Comparison of ENCODE assay signal across 8 cellular contexts in genomic region chr3:13419356-13420050, GRCh38. TPM values are rescaled to one million over a fixed set of nuclear protein-coding genes. Genes with fewer than 3 reads are reported as not detected.
DNase-seq lines count a peak whose midpoint lies in the region; ATAC-seq and TF ChIP-seq lines count a peak whose summit lies in the region.

No MANE protein-coding gene starts in this region.

- H3K27ac ChIP-seq in Karpas-422 (ENCODE audit: low read length) (peak overlapping the region; percentile 84), dorsolateral prefrontal cortex (peak overlapping the region in 57 of 59 donors; percentile 45 to 91 (median 78)), mesodermal cell (ENCODE audit: low read depth, low read length, severe bottlenecking) (no peak overlapping the region), RWPE1 (no peak overlapping the region)

- peak overlapping the region; percentile 92 for H3K4me3 Mint-ChIP-seq in activated CD4-positive, alpha-beta T cell treated with anti-CD3 and anti-CD28 coated beads, Interleukin-2, amount 10 ng/mL, durations not matched to agents 24 days and 14 days

- H3K79me2 ChIP-seq in Karpas-422 (ENCODE audit: low read length), result peaks cover 52% of the 10 kb centered on the region

- H3K36me3 ChIP-seq in Karpas-422 (ENCODE audit: insufficient read depth, low read length) (peaks cover 21% of the 10 kb centered on the region), mesodermal cell (ENCODE audit: control insufficient read depth, insufficient read depth, low read length) (no peaks in the 10 kb centered on the region)

- TF ChIP-seq CTCF in dorsolateral prefrontal cortex (IDR thresholded peaks at IDR 0.05 in 54 of 56, conservative IDR thresholded peaks at IDR 0.05 in 2 of 56; ENCODE audit: low read depth in 1 of 56, partially characterized antibody in 56 of 56), result peak in 35 of 56 donors; percentile 3 to 49 (median 31)
- no peak for TF ChIP-seq CTCF in RWPE1 (conservative IDR thresholded peaks at IDR 0.05; ENCODE audit: low read depth)

- DNase-seq in G401 (ENCODE audit: low spot score) (peak; percentile 39), Karpas-422 (peak; percentile 72), dorsolateral prefrontal cortex (peak; percentile 31 to 78 (median 56)), RWPE1 (ENCODE audit: low spot score) (no peak)
- DNase-seq in activated CD4-positive, alpha-beta T cell treated with anti-CD3 and anti-CD28 coated beads, Interleukin-2, amount 10 ng/mL, durations not matched to agents 24 days and 14 days, result peak; percentile 89
- DNase-seq in stimulated activated CD8-positive, alpha-beta memory T cell treated with anti-CD3 and anti-CD28 coated beads, Interleukin-2, amount 100 ng/mL, for 1 hour (ENCODE audit: low read depth in 2 of 2), result peak; percentile 22 to 35

- H3K36me3 Mint-ChIP-seq in activated CD4-positive, alpha-beta T cell treated with anti-CD3 and anti-CD28 coated beads, Interleukin-2, amount 10 ng/mL, durations not matched to agents 24 days and 14 days (ENCODE audit: low read depth), result peaks cover 27% of the 10 kb centered on the region

- 1 to 2% methylated on average over 40 to 59 of the region's 74 CpGs for WGBS in mesodermal cell (ENCODE audit: insufficient coverage in 2 of 2), 2 experiments

- H4K20me1 ChIP-seq in Karpas-422 (ENCODE audit: insufficient read depth, low read depth, low read length), result peaks cover 15% of the 10 kb centered on the region

- H3K9me3 ChIP-seq in Karpas-422 (ENCODE audit: low read length), result no peaks in the 10 kb centered on the region
- no peaks in the 10 kb centered on the region for H3K9me3 ChIP-seq in mesodermal cell (ENCODE audit: control insufficient read depth, low read length)

- POLR2A ChIA-PET in RWPE1 (lab: Yijun Ruan, JAX; ENCODE audit: low non-redundant PET), result no interaction called here

- H3K9me2 ChIP-seq in Karpas-422 (replicated peaks; ENCODE audit: insufficient read depth, low read length), result no peaks in the 10 kb centered on the region

- peak overlapping the region; percentile 99 for H3K4me2 ChIP-seq in Karpas-422 (ENCODE audit: low read depth, low read length, poor library complexity, severe bottlenecking)

- intact Hi-C loops in activated CD4-positive, alpha-beta T cell treated with anti-CD3 and anti-CD28 coated beads, Interleukin-2, amount 10 ng/mL, durations not matched to agents 24 days and 14 days (cut with micrococcal nuclease), result loop anchor here (1.0 to 2.0 kb wide), 2 partner anchors 61 to 405 kb away; partner anchors contain the start of gene HDAC11
- intact Hi-C loops in dorsolateral prefrontal cortex (cut with DNase I), result loop anchor here in 1 of 2 donors (5.0 kb wide), 2 partner anchors 33 to 78 kb away; no protein-coding TSS in a partner anchor

- no peaks in the 10 kb centered on the region for H3K9me3 Mint-ChIP-seq in activated CD4-positive, alpha-beta T cell treated with anti-CD3 and anti-CD28 coated beads, Interleukin-2, amount 10 ng/mL, durations not matched to agents 24 days and 14 days

- H3K4me3 ChIP-seq in Karpas-422 (ENCODE audit: low read length) (peak overlapping the region; percentile 92), dorsolateral prefrontal cortex (peak overlapping the region; percentile 45 to 81 (median 69)), mesodermal cell (ENCODE audit: extremely low read depth, insufficient read depth, low read length, poor library complexity, severe bottlenecking) (peak overlapping the region; percentile 35)

- peak; percentile 31 for ATAC-seq in GM21737 (IDR thresholded peaks at IDR 0.05; ENCODE audit: unreplicated experiment)

- H3K27ac Mint-ChIP-seq in activated CD4-positive, alpha-beta T cell treated with anti-CD3 and anti-CD28 coated beads, Interleukin-2, amount 10 ng/mL, durations not matched to agents 24 days and 14 days, result peak overlapping the region; percentile 93

- H2AFZ ChIP-seq in Karpas-422 (ENCODE audit: low read length), result no peak overlapping the region

- peaks cover 58% of the 10 kb centered on the region for H3K4me1 Mint-ChIP-seq in activated CD4-positive, alpha-beta T cell treated with anti-CD3 and anti-CD28 coated beads, Interleukin-2, amount 10 ng/mL, durations not matched to agents 24 days and 14 days

- H3K27me3 ChIP-seq in Karpas-422 (ENCODE audit: low read length), result no peaks in the 10 kb centered on the region
- H3K27me3 ChIP-seq in dorsolateral prefrontal cortex, result no peaks in the 10 kb centered on the region

- H3K4me1 ChIP-seq in Karpas-422 (ENCODE audit: low read length) (peaks cover 58% of the 10 kb centered on the region), mesodermal cell (ENCODE audit: control insufficient read depth, insufficient read depth, low read length, poor library complexity, severe bottlenecking) (no peaks in the 10 kb centered on the region)

- CTCF ChIA-PET in RWPE1 (lab: Yijun Ruan, JAX), result interaction anchor here (0.5 to 1.0 kb wide), 2 partner anchors 34 to 738 kb away, joined by 3 read pairs; no protein-coding TSS in a partner anchor

- in situ Hi-C loops in G401 (cut with HindIII; ENCODE audit: low sequenced_read_pairs), result no loop called here

- peaks cover 3% of the 10 kb centered on the region for H3K27me3 Mint-ChIP-seq in activated CD4-positive, alpha-beta T cell treated with anti-CD3 and anti-CD28 coated beads, Interleukin-2, amount 10 ng/mL, durations not matched to agents 24 days and 14 days

- H3K9ac ChIP-seq in Karpas-422 (ENCODE audit: low read length), result peak overlapping the region; percentile 96

RNA-seq across cellular contexts. Expression of gene NUP210, which starts 0.6 kb away (rescaled TPM):
- total RNA-seq in G401 (2014; rRNA removed; shearing (Covaris generic)), result 33.0 and 45.0 TPM in 2 replicates
- total RNA-seq in Karpas-422 (2014; rRNA removed; shearing (Covaris generic); ENCODE audit: low replicate concordance), result 87.7 and 117 TPM in 2 replicates
- total RNA-seq in activated CD4-positive, alpha-beta T cell treated with anti-CD3 and anti-CD28 coated beads, Interleukin-2, amount 10 ng/mL, durations not matched to agents 24 days and 14 days, result 164 and 169 TPM in 2 replicates
- 10 to 100 TPM; 10.9 to 21.6 (median 16.2) TPM for total RNA-seq in dorsolateral prefrontal cortex
- polyA plus RNA-seq in mesodermal cell (2013, experiment 1 of 2), result 3.6 TPM
- 3.1 TPM for polyA plus RNA-seq in mesodermal cell (2013, experiment 2 of 2)

Comparison
In these comparisons a context has a peak if more than half of its experiments do, and no peak if none do; other contexts are left out.
1. H3K27ac ChIP-seq: peak in Karpas-422 (single experiment) and dorsolateral prefrontal cortex (57 of 59); none in mesodermal cell (single experiment) and RWPE1 (single experiment).
2. H3K4me3 ChIP-seq: peak in every context shown above with its lines; median percentile 92 in Karpas-422; 69 in dorsolateral prefrontal cortex; 35 in mesodermal cell.